In genomic region chr2:134019871-134020270, GRCh38 we compare ENCODE assay signal across 20 cellular contexts.
"Had no signal": no experiment of that assay in that cellular context is flagged by ENCODE, and none has a peak within 500 bp of the region (broad histone marks: within the 10 kb centered on the region; RNA-seq: fewer than 3 reads in every experiment).

No MANE protein-coding gene starts in this region.

- H3K27ac Mint-ChIP-seq: activated CD4-positive, alpha-beta memory T cell treated with anti-CD3 and anti-CD28 coated beads, Interleukin-2, amount 10 ng/mL, durations not matched to agents 7 days and 5 days; activated naive CD4-positive, alpha-beta T cell treated with anti-CD3 and anti-CD28 coated beads for 36 hours; activated naive CD8-positive, alpha-beta T cell treated with anti-CD3 and anti-CD28 coated beads for 36 hours; activated T-helper 17 cell treated with anti-CD3 and anti-CD28 coated beads, Interleukin-2, amount 50 U/mL, for 72 hours; T-helper 17 cell; WTC11 had no signal

- H3K27ac ChIP-seq: PC-9 had no signal

- H3K9me3 Mint-ChIP-seq: activated CD4-positive, alpha-beta memory T cell treated with anti-CD3 and anti-CD28 coated beads, Interleukin-2, amount 10 ng/mL, durations not matched to agents 7 days and 5 days; activated naive CD4-positive, alpha-beta T cell treated with anti-CD3 and anti-CD28 coated beads for 36 hours; activated naive CD8-positive, alpha-beta T cell treated with anti-CD3 and anti-CD28 coated beads for 36 hours; activated T-helper 17 cell treated with anti-CD3 and anti-CD28 coated beads, Interleukin-2, amount 50 U/mL, for 72 hours; WTC11 had no signal

- H3K27me3 Mint-ChIP-seq: activated CD4-positive, alpha-beta memory T cell treated with anti-CD3 and anti-CD28 coated beads, Interleukin-2, amount 10 ng/mL, durations not matched to agents 7 days and 5 days had no signal

- H3K4me2 ChIP-seq: PC-9 had no signal

- H3K4me3 ChIP-seq: PC-9 had no signal

- H3K36me3 Mint-ChIP-seq: activated naive CD8-positive, alpha-beta T cell treated with anti-CD3 and anti-CD28 coated beads for 36 hours; WTC11 had no signal

- ATAC-seq: activated T-helper 17 cell treated with anti-CD3 and anti-CD28 coated beads, Interleukin-2, amount 50 U/mL, for 72 hours; WTC11 had no signal

- DNase-seq: activated CD4-positive, alpha-beta memory T cell treated with anti-CD3 and anti-CD28 coated beads, Interleukin-2, amount 10 ng/mL, durations not matched to agents 7 days and 5 days; activated CD4-positive, alpha-beta T cell treated with anti-CD3 and anti-CD28 coated beads for 1 hour; activated CD4-positive, alpha-beta T cell treated with anti-CD3 and anti-CD28 coated beads, Interleukin-2, amount 50 U/mL, for 1 hour; activated gamma-delta T cell; activated naive CD4-positive, alpha-beta T cell treated with anti-CD3 and anti-CD28 coated beads for 36 hours; activated naive CD8-positive, alpha-beta T cell treated with anti-CD3 and anti-CD28 coated beads for 36 hours; activated T-cell treated with anti-CD3 and anti-CD28 coated beads for 4 hours; activated T-cell treated with anti-CD3 and anti-CD28 coated beads, Interleukin-2, amount 50 U/mL, for 48 hours; Kasumi-1; NCI-H1105 treated with DMSO at 0.1 percent for 48 hours; NCI-H1436 treated with DMSO at 0.1 percent for 48 hours; NCI-H187; NCI-H2081; NCI-H510A treated with DMSO at 0.1 percent for 48 hours; PC-9; SIG-M5; T-helper 17 cell; T-helper 9 cell had no signal

- H2AFZ ChIP-seq: PC-9 had no signal

- H3K4me3 Mint-ChIP-seq: activated CD4-positive, alpha-beta memory T cell treated with anti-CD3 and anti-CD28 coated beads, Interleukin-2, amount 10 ng/mL, durations not matched to agents 7 days and 5 days; activated naive CD4-positive, alpha-beta T cell treated with anti-CD3 and anti-CD28 coated beads for 36 hours; activated naive CD8-positive, alpha-beta T cell treated with anti-CD3 and anti-CD28 coated beads for 36 hours; activated T-helper 17 cell treated with anti-CD3 and anti-CD28 coated beads, Interleukin-2, amount 50 U/mL, for 72 hours; T-helper 17 cell; WTC11 had no signal
